27 cellular contexts compared by ENCODE assay signal in genomic region chr1:178819123-178819522, GRCh38. TPM values are rescaled to one million over a fixed set of nuclear protein-coding genes. Genes with fewer than 3 reads are reported as not detected.
DNase-seq lines count a peak whose midpoint lies in the region; ATAC-seq, FAIRE-seq and TF ChIP-seq lines count a peak whose summit lies in the region.
"Had no signal": no experiment of that assay in that cellular context is flagged by ENCODE, and none has a peak within 500 bp of the region (broad histone marks: within the 10 kb centered on the region; RNA-seq: fewer than 3 reads in every experiment).

No MANE protein-coding gene starts in this region.

- H3K9me2 ChIP-seq in PC-3 (replicated peaks; ENCODE audit: low read length) (no peaks in the 10 kb centered on the region), OCI-LY7 (ENCODE audit: insufficient read depth, low read length) (no peaks in the 10 kb centered on the region)

- H3K27ac ChIP-seq in HepG2 (ENCODE audit: extremely low read length, insufficient read depth, low read length) (no peak overlapping the region), right lobe of liver (no peak overlapping the region), PC-3 (ENCODE audit: low read length) (no peak overlapping the region), OCI-LY7 (ENCODE audit: low read depth, low read length, poor library complexity, severe bottlenecking) (no peak overlapping the region)
- H3K27ac ChIP-seq: BLaER1, body of pancreas, PC-9 had no signal

- intact Hi-C loops in HepG2 (cut with micrococcal nuclease; ENCODE audit: unreplicated experiment): no loop called here
- intact Hi-C loops in right lobe of liver (cut with DNase I): no loop called here
- intact Hi-C loops in PC-3 (cut with micrococcal nuclease): no loop called here
- intact Hi-C loops in OCI-LY7 (cut with micrococcal nuclease; ENCODE audit: unreplicated experiment): no loop called here

- no peaks in the 10 kb centered on the region for H3F3A ChIP-seq in PC-3 (ENCODE audit: low read length, unreplicated experiment)

- no peak overlapping the region for H3K9ac ChIP-seq in HepG2 (ENCODE audit: insufficient read depth, low read depth, low read length)
- H3K9ac ChIP-seq in PC-3 (ENCODE audit: low read length): no peak overlapping the region
- H3K9ac ChIP-seq: BLaER1 had no signal

- H3K36me3 ChIP-seq in HepG2 (replicated peaks in 1 of 2; ENCODE audit: control insufficient read depth in 1 of 2, insufficient read depth in 2 of 2, low read length in 2 of 2) (peaks cover 0 to 10% of the 10 kb centered on the region in 2 experiments; a peak in 3 of 5 replicates), right lobe of liver (peaks cover 0 to 6% (median 0%) of the 10 kb centered on the region in 4 donors), PC-3 (ENCODE audit: low read depth, low read length) (no peaks in the 10 kb centered on the region), OCI-LY7 (ENCODE audit: insufficient read depth, low read length) (peaks cover 88% of the 10 kb centered on the region)

- H4K20me1 ChIP-seq in HepG2 (ENCODE audit: insufficient read depth, low read length) (no peaks in the 10 kb centered on the region), PC-3 (ENCODE audit: low read length) (no peaks in the 10 kb centered on the region), OCI-LY7 (ENCODE audit: insufficient read depth, low read length) (no peaks in the 10 kb centered on the region)
- H4K20me1 ChIP-seq: BLaER1 had no signal

- TF ChIP-seq EP300 in HepG2 (IDR thresholded peaks at IDR 0.05; ENCODE audit: low read depth in 2 of 2, low read length in 2 of 2) (no peak), HepG2 (CRISPR knock-in tag; IDR thresholded peaks at IDR 0.05; ENCODE audit: borderline replicate concordance) (no peak)

- in situ Hi-C loops in HepG2 (cut with HindIII; ENCODE audit: extremely low pct_ligation_motif_present, low pct_unique_long_range_greater_than_20kb): no loop called here

- H3K4me3 ChIP-seq in HepG2 (replicated peaks in 1 of 3; ENCODE audit: insufficient read depth in 1 of 3, low read depth in 2 of 3, low read length in 3 of 3) (no peak overlapping the region), right lobe of liver (no peak overlapping the region), PC-3 (ENCODE audit: low read length) (no peak overlapping the region), OCI-LY7 (ENCODE audit: low read depth, low read length, poor library complexity, severe bottlenecking) (no peak overlapping the region)
- H3K4me3 ChIP-seq: BLaER1, body of pancreas, GM12878, PC-9 had no signal

- H3K4me2 ChIP-seq in HepG2 (ENCODE audit: low read depth, low read length) (no peak overlapping the region), PC-3 (ENCODE audit: low read length) (no peak overlapping the region), OCI-LY7 (ENCODE audit: low read length) (no peak overlapping the region)
- H3K4me2 ChIP-seq: BLaER1, PC-9 had no signal

- no peak for TF ChIP-seq RAD21 in HepG2 (CRISPR knock-in tag; IDR thresholded peaks at IDR 0.05)

- H3K79me2 ChIP-seq in HepG2 (ENCODE audit: insufficient read depth, low read length) (no peaks in the 10 kb centered on the region), PC-3 (ENCODE audit: low read length) (no peaks in the 10 kb centered on the region), OCI-LY7 (ENCODE audit: insufficient read depth, low read depth, low read length) (peaks cover 20% of the 10 kb centered on the region; the same call in 1 of the 2 replicates)

- DNase-seq in HepG2 (ENCODE audit: low spot score): peak; percentile 3
- no peak for DNase-seq in right lobe of liver
- DNase-seq in PC-3: peak; percentile 19
- DNase-seq in iPS DF 4.7 (ENCODE audit: extremely low read depth, low spot score): peak; percentile 2
- DNase-seq in OCI-LY7 (ENCODE audit: low spot score): no peak
- DNase-seq: activated CD4-positive, CD25-positive, alpha-beta regulatory T cell treated with anti-CD3 and anti-CD28 coated beads, Interleukin-2, amount 50 U/mL, for 72 hours; activated CD8-positive, alpha-beta T cell treated with anti-CD3 and anti-CD28 coated beads, Interleukin-2, amount 10 ng/mL, durations not matched to agents 7 days and 5 days; activated gamma-delta T cell; activated naive CD8-positive, alpha-beta T cell treated with anti-CD3 and anti-CD28 coated beads, Interleukin-2, amount 50 U/mL, for 24 hours; activated T-cell treated with anti-CD3 and anti-CD28 coated beads for 4 hours; body of pancreas; COR-L47; DND-41; head of caudate nucleus; naive thymus-derived CD4-positive, alpha-beta T cell; NCI-H1048; NCI-H1930; NCI-H446; PC-9; T-cell had no signal

- CTCF ChIA-PET in HepG2 (lab: Yijun Ruan, JAX; ENCODE audit: low intra/inter-chr PET ratio, low total read pairs): no interaction called here
- CTCF ChIA-PET in PC-3 (lab: Charles Lee): no interaction called here
- CTCF ChIA-PET in OCI-LY7 (lab: Charles Lee; ENCODE audit: unreplicated experiment): no interaction called here

- ATAC-seq in HepG2 (no peak), right lobe of liver (no peak), PC-3 (no peak), GM21423 (IDR thresholded peaks at IDR 0.05; ENCODE audit: unreplicated experiment) (no peak), HG02678 (IDR thresholded peaks at IDR 0.05; ENCODE audit: unreplicated experiment) (no peak), GM21447 (IDR thresholded peaks at IDR 0.05; ENCODE audit: unreplicated experiment) (no peak)
- ATAC-seq: activated CD8-positive, alpha-beta T cell treated with anti-CD3 and anti-CD28 coated beads, Interleukin-2, amount 10 ng/mL, durations not matched to agents 7 days and 5 days; activated naive CD8-positive, alpha-beta T cell treated with anti-CD3 and anti-CD28 coated beads, Interleukin-2, amount 50 U/mL, for 24 hours; body of pancreas; GM12878; left lobe of liver; naive thymus-derived CD4-positive, alpha-beta T cell; T-cell had no signal

- FAIRE-seq in HepG2 (lab: Jason Lieb, UNC): no peak
- FAIRE-seq: GM12878 had no signal

- TF ChIP-seq CTCF in HepG2 (CRISPR knock-in tag; IDR thresholded peaks at IDR 0.05) (no peak), right lobe of liver (IDR thresholded peaks at IDR 0.05) (no peak), PC-3 (conservative IDR thresholded peaks at IDR 0.05; ENCODE audit: low read depth, low read length) (no peak), OCI-LY7 (conservative IDR thresholded peaks at IDR 0.05; ENCODE audit: low read length) (no peak)

- H3K27me3 ChIP-seq in HepG2 (ENCODE audit: control insufficient read depth in 1 of 2, insufficient read depth in 2 of 2, low read length in 2 of 2): no peaks in the 10 kb centered on the region
- H3K27me3 ChIP-seq in right lobe of liver: no peaks in the 10 kb centered on the region
- no peaks in the 10 kb centered on the region for H3K27me3 ChIP-seq in PC-3 (ENCODE audit: low read length)
- H3K27me3 ChIP-seq: BLaER1, body of pancreas had no signal

- no peaks in the 10 kb centered on the region for H3K4me1 ChIP-seq in HepG2 (ENCODE audit: insufficient read depth, low read length)
- H3K4me1 ChIP-seq in right lobe of liver: no peaks in the 10 kb centered on the region
- H3K4me1 ChIP-seq in PC-3 (ENCODE audit: insufficient read depth, low read length): 0 out of 2 replicates have a peak, but pooled peaks cover 4% of the 10 kb centered on the region
- no peaks in the 10 kb centered on the region for H3K4me1 ChIP-seq in OCI-LY7 (ENCODE audit: insufficient read depth, low read length, poor library complexity, severe bottlenecking)
- H3K4me1 ChIP-seq: BLaER1, body of pancreas had no signal

- H3K9me3 ChIP-seq in HepG2 (ENCODE audit: low read length) (no peaks in the 10 kb centered on the region), right lobe of liver (no peaks in the 10 kb centered on the region), PC-3 (ENCODE audit: low read length) (no peaks in the 10 kb centered on the region), OCI-LY7 (ENCODE audit: low read length) (no peaks in the 10 kb centered on the region)
- H3K9me3 ChIP-seq: BLaER1, body of pancreas had no signal

- H2AFZ ChIP-seq in HepG2 (ENCODE audit: low read length) (no peak overlapping the region), PC-3 (ENCODE audit: low read length) (no peak overlapping the region), OCI-LY7 (ENCODE audit: low read length) (no peak overlapping the region)
- H2AFZ ChIP-seq: PC-9 had no signal

- WGBS in HepG2 (ENCODE audit: low lambda C conversion rate): 92% methylated on average over 4 of the region's 4 CpGs
- WGBS in right lobe of liver (ENCODE audit: insufficient coverage, low coverage, low lambda C conversion rate, missing lambda C conversion rate): 100% methylated on average over 1 of the region's 4 CpGs

- no TSS peak for BruUV-seq in HepG2 (replicated peaks; lab: Mats Ljungman, UMichigan)
- no TSS peak for BruUV-seq in PC-3 (replicated peaks; lab: Mats Ljungman, UMichigan)
- BruUV-seq in OCI-LY7 (replicated peaks; lab: Mats Ljungman, UMichigan): no TSS peak

- POLR2A ChIA-PET in HepG2 (lab: Yijun Ruan, JAX) (no interaction called here), PC-3 (lab: Charles Lee; ENCODE audit: unreplicated experiment) (no interaction called here), OCI-LY7 (lab: Charles Lee) (interaction anchor here (0.6 to 0.7 kb wide), 3 partner anchors 8 to 57 kb away, joined by 3 read pairs; no protein-coding TSS in a partner anchor)

- TF ChIP-seq POLR2A in HepG2 (IDR thresholded peaks at IDR 0.05; ENCODE audit: insufficient read depth in 1 of 2, low read depth in 2 of 2, low read length in 2 of 2) (no peak), right lobe of liver (IDR thresholded peaks at IDR 0.05) (no peak)

RNA-seq across cellular contexts. Expression of gene ANGPTL1, which starts 51.8 kb away (rescaled TPM):
- total RNA-seq in HepG2 (2016; rRNA removed; fragmentation: Illumina TruSeq; extraction: Trizol): 2.2 and 2.9 TPM in 2 replicates
- 0.71 TPM in 1 of 2 replicates, not detected in the other for total RNA-seq in HepG2 (2016; cell fraction: cytosol; rRNA removed; fragmentation: Illumina TruSeq; extraction: Trizol; ENCODE audit: low read depth)
- 1.7 and 2.9 TPM in 2 replicates for total RNA-seq in HepG2 (2016; cell fraction: insoluble cytoplasmic fraction; rRNA removed; fragmentation: Illumina TruSeq; extraction: Trizol)
- 0.56 and 0.59 TPM in 2 replicates for total RNA-seq in HepG2 (2016; cell fraction: membrane; rRNA removed; fragmentation: Illumina TruSeq; extraction: Trizol)
- total RNA-seq in HepG2 (2016; cell fraction: nucleus; rRNA removed; fragmentation: Illumina TruSeq; extraction: Trizol): 3.6 and 4.3 TPM in 2 replicates
- polyA plus RNA-seq in HepG2 (2011; rRNA removed): 3.5 and 9.3 TPM in 2 replicates
- 3.1 and 3.2 TPM in 2 replicates for polyA plus RNA-seq in HepG2 (2011; cell fraction: cytosol; rRNA removed)
- 1.5 and 3.6 TPM in 2 replicates for polyA plus RNA-seq in HepG2 (2011; cell fraction: nucleus; rRNA removed)
- 2.9 and 6.3 TPM in 2 replicates for polyA plus RNA-seq in HepG2 (2012)
- 0.10 and 0.25 TPM in 2 replicates for polyA plus RNA-seq in HepG2 (2016; cell fraction: cytosol; fragmentation: Illumina TruSeq; extraction: Trizol; ENCODE audit: low read depth)
- polyA plus RNA-seq in HepG2 (2016; cell fraction: insoluble cytoplasmic fraction; fragmentation: Illumina TruSeq; extraction: Trizol; ENCODE audit: low read depth): 1.5 and 1.8 TPM in 2 replicates
- polyA plus RNA-seq in HepG2 (2016; cell fraction: membrane; fragmentation: Illumina TruSeq; extraction: Trizol; ENCODE audit: low read depth): 0.27 and 0.65 TPM in 2 replicates
- 3.7 and 4.3 TPM in 2 replicates for polyA plus RNA-seq in HepG2 (2016; cell fraction: nucleus; fragmentation: Illumina TruSeq; extraction: Trizol; ENCODE audit: insufficient read depth, low read depth)
- 4.0 TPM in 1 of 2 replicates, not detected in the other for polyA minus RNA-seq in HepG2 (2011; rRNA and poly(A)+ RNA removed; ENCODE audit: low replicate concordance)
- 2.1 and 3.0 TPM in 2 replicates for polyA minus RNA-seq in HepG2 (2011; cell fraction: cytosol; rRNA and poly(A)+ RNA removed)
- 4.4 and 6.7 TPM in 2 replicates for polyA minus RNA-seq in HepG2 (2011; cell fraction: nucleus; rRNA and poly(A)+ RNA removed)
- 10 to 100 TPM in 1 of 6 experiments, 1 to 10 TPM in 5; 1.2 to 10.0 (median 3.8) TPM for total RNA-seq in right lobe of liver
- not detected in 2 replicates for total RNA-seq in PC-3 (2014; rRNA removed)
- total RNA-seq in OCI-LY7 (2014; rRNA removed; shearing (Covaris generic)): not detected in 2 replicates
- total RNA-seq in OCI-LY7 (2022): not detected in 2 replicates
- total RNA-seq: activated CD8-positive, alpha-beta T cell treated with anti-CD3 and anti-CD28 coated beads, Interleukin-2, amount 10 ng/mL, durations not matched to agents 7 days and 5 days; GM12878; HT-29; naive thymus-derived CD4-positive, alpha-beta T cell; PC-9 had no signal
- polyA plus RNA-seq: GM12878; naive thymus-derived CD4-positive, alpha-beta T cell had no signal

Comparison
In these comparisons a context has a peak if more than half of its experiments do, and no peak if none do; other contexts are left out.
1. DNase-seq: peak in HepG2 (single experiment), PC-3 (single experiment) and iPS DF 4.7 (single experiment); none in right lobe of liver (0 of 3) and OCI-LY7 (single experiment).